Comparison of ENCODE assay signal across 22 cellular contexts in genomic region chr1:201808633-201808990, GRCh38. TPM values are rescaled to one million over a fixed set of nuclear protein-coding genes. Genes with fewer than 3 reads are reported as not detected.
DNase-seq lines count a peak whose midpoint lies in the region; ATAC-seq, FAIRE-seq and TF ChIP-seq lines count a peak whose summit lies in the region.
"Had no signal": no experiment of that assay in that cellular context is flagged by ENCODE, and none has a peak within 500 bp of the region (broad histone marks: within the 10 kb centered on the region; RNA-seq: fewer than 3 reads in every experiment).

No MANE protein-coding gene starts in this region.

- no peak overlapping the region for H2AFZ ChIP-seq in K562 (ENCODE audit: low read depth, low read length)

- TF ChIP-seq CTCF in cardiac muscle cell (IDR thresholded peaks at IDR 0.05; ENCODE audit: low read depth, low read length) (no peak), right atrium auricular region (IDR thresholded peaks at IDR 0.05) (no peak), left ventricle myocardium inferior (IDR thresholded peaks at IDR 0.05; ENCODE audit: borderline replicate concordance) (no peak), K562 (IDR thresholded peaks at IDR 0.05 in 2 of 3, conservative IDR thresholded peaks at IDR 0.05 in 1 of 3; ENCODE audit: insufficient read depth in 2 of 3, low read depth in 1 of 3, low read length in 3 of 3) (no peak)

- H3K36me3 ChIP-seq in cardiac muscle cell (peaks cover 95% of the 10 kb centered on the region), right atrium auricular region (peaks cover 81% of the 10 kb centered on the region), left ventricle myocardium inferior (peaks cover 100% of the 10 kb centered on the region), K562 (ENCODE audit: control insufficient read depth, insufficient read depth, low read length) (peaks cover 34% of the 10 kb centered on the region)

- no peak for TF ChIP-seq POLR2A in K562 (conservative IDR thresholded peaks at IDR 0.05)

- DNase-seq in cardiac muscle cell (ENCODE audit: low read depth in 1 of 2, low spot score in 1 of 2) (no peak), right atrium auricular region (ENCODE audit: low spot score) (no peak), left ventricle myocardium inferior (no peak), Right ventricle myocardium superior (no peak), K562 (ENCODE audit: extremely low read depth in 1 of 4, low spot score in 3 of 4) (no peak), HuH-7.5 (ENCODE audit: low spot score) (no peak)
- DNase-seq: AML-193; Caco-2; Calu3; CD4-positive, alpha-beta T cell; CD8-positive, alpha-beta T cell; DMS79 treated with DMSO at 0.1 percent for 48 hours; GF-D8 had no signal

- ATAC-seq in Right ventricle myocardium superior (ENCODE audit: poor library complexity), result no peak
- ATAC-seq in K562, result no peak
- ATAC-seq in GM21737 (IDR thresholded peaks at IDR 0.05; ENCODE audit: unreplicated experiment), result no peak
- ATAC-seq: A549; CD8-positive, alpha-beta T cell had no signal

- POLR2A ChIA-PET in K562 (lab: Yijun Ruan, JAX), result no interaction called here

- H3K27me3 ChIP-seq in cardiac muscle cell, result no peaks in the 10 kb centered on the region
- H3K27me3 ChIP-seq in right atrium auricular region, result no peaks in the 10 kb centered on the region
- H3K27me3 ChIP-seq in left ventricle myocardium inferior (ENCODE audit: low read depth), result no peaks in the 10 kb centered on the region
- peaks cover 0 to 7% of the 10 kb centered on the region in 2 experiments; a peak in 1 of 5 replicates for H3K27me3 ChIP-seq in K562 (ENCODE audit: control insufficient read depth in 2 of 2, insufficient read depth in 2 of 2, low read length in 2 of 2)
- H3K27me3 ChIP-seq: BLaER1 treated with 17β-estradiol and CSF1 and Interleukin-3, amounts not matched to agents 10 nM and 100 nM had no signal

- H3K4me1 ChIP-seq in cardiac muscle cell (ENCODE audit: low read depth), result no peaks in the 10 kb centered on the region
- H3K4me1 ChIP-seq in right atrium auricular region, result no peaks in the 10 kb centered on the region
- peaks cover 14% of the 10 kb centered on the region for H3K4me1 ChIP-seq in left ventricle myocardium inferior
- peaks cover 0 to 3% of the 10 kb centered on the region in 2 experiments; a peak in 1 of 5 replicates for H3K4me1 ChIP-seq in K562 (replicated peaks in 1 of 2; ENCODE audit: control insufficient read depth in 2 of 2, insufficient read depth in 2 of 2, low read length in 2 of 2)
- H3K4me1 ChIP-seq: A549; BLaER1 treated with 17β-estradiol and CSF1 and Interleukin-3, amounts not matched to agents 10 nM and 100 nM; Caco-2 had no signal

- no peak for TF ChIP-seq EP300 in K562 (IDR thresholded peaks at IDR 0.05; ENCODE audit: low read length)

- no peak for FAIRE-seq in K562 (lab: Jason Lieb, UNC)
- FAIRE-seq: A549, D721Med, G401.6, GM12891, GM19239 had no signal

- H3K79me2 ChIP-seq in K562 (ENCODE audit: control insufficient read depth, insufficient read depth, low read length), result no peaks in the 10 kb centered on the region

- peak overlapping the region; percentile 37 for H3K27ac ChIP-seq in cardiac muscle cell
- no peak overlapping the region for H3K27ac ChIP-seq in right atrium auricular region
- peak overlapping the region; percentile 63 for H3K27ac ChIP-seq in left ventricle myocardium inferior (replicated peaks)
- H3K27ac ChIP-seq in K562 (ENCODE audit: extremely low read depth, low read depth, low read length), result no peak overlapping the region
- H3K27ac ChIP-seq: 22Rv1; A549; BLaER1 treated with 17β-estradiol and CSF1 and Interleukin-3, amounts not matched to agents 10 nM and 100 nM; C4-2B had no signal

- TF ChIP-seq RAD21 in K562 (CRISPR knock-in tag; conservative IDR thresholded peaks at IDR 0.05 in 1 of 2, IDR thresholded peaks at IDR 0.05 in 1 of 2), result no peak

- H4K20me1 ChIP-seq in K562 (replicated peaks; ENCODE audit: control insufficient read depth, insufficient read depth, low read length), result no peaks in the 10 kb centered on the region

- H3K9ac ChIP-seq in K562 (ENCODE audit: insufficient read depth in 1 of 2, low read depth in 2 of 2, low read length in 2 of 2), result peak overlapping the region in 1 of 2 experiments; percentile 44; a peak in 1 of 4 replicates
- H3K9ac ChIP-seq: BLaER1 treated with 17β-estradiol and CSF1 and Interleukin-3, amounts not matched to agents 10 nM and 100 nM had no signal

- CTCF ChIA-PET in K562 (lab: Yijun Ruan, JAX; ENCODE audit: low intra/inter-chr PET ratio), result no interaction called here

- H3K9me1 ChIP-seq in K562 (ENCODE audit: control insufficient read depth, insufficient read depth, low read length), result peaks cover 7% of the 10 kb centered on the region

- BruUV-seq in K562 (replicated peaks; lab: Mats Ljungman, UMichigan), result no TSS peak

- H3K4me3 ChIP-seq in cardiac muscle cell (no peak overlapping the region), right atrium auricular region (no peak overlapping the region), left ventricle myocardium inferior (no peak overlapping the region), K562 (no peak overlapping the region)
- H3K4me3 ChIP-seq: A549; BLaER1 treated with 17β-estradiol and CSF1 and Interleukin-3, amounts not matched to agents 10 nM and 100 nM had no signal

- H3K9me3 ChIP-seq in cardiac muscle cell (ENCODE audit: low read depth) (no peaks in the 10 kb centered on the region), right atrium auricular region (no peaks in the 10 kb centered on the region), left ventricle myocardium inferior (replicated peaks) (no peaks in the 10 kb centered on the region), K562 (replicated peaks; ENCODE audit: control insufficient read depth, insufficient read depth, low read depth, low read length) (no peaks in the 10 kb centered on the region)
- H3K9me3 ChIP-seq: A549; BLaER1 treated with 17β-estradiol and CSF1 and Interleukin-3, amounts not matched to agents 10 nM and 100 nM; Caco-2 had no signal

- intact Hi-C loops in left ventricle myocardium inferior (cut with micrococcal nuclease), result no loop called here
- intact Hi-C loops in Right ventricle myocardium superior (cut with DNase I), result no loop called here
- intact Hi-C loops in K562 (cut with micrococcal nuclease), result no loop called here

- no peak overlapping the region for H3K4me2 ChIP-seq in K562 (ENCODE audit: insufficient read depth, low read length)
- H3K4me2 ChIP-seq: A549; BLaER1 treated with 17β-estradiol and CSF1 and Interleukin-3, amounts not matched to agents 10 nM and 100 nM had no signal

- 55% methylated on average over 6 of the region's 6 CpGs for WGBS in K562 (ENCODE audit: insufficient coverage, low coverage, missing lambda C conversion rate)

- in situ Hi-C loops in K562 (cut with MboI), result loop anchor here (5.0 kb wide), 1 partner anchor 251 kb away; no protein-coding TSS in a partner anchor

TF ChIP-seq in K562, 482 proteins besides CTCF, POLR2A, EP300 and RAD21:
- TF ChIP-seq TGIF2 (CRISPR knock-in tag; IDR thresholded peaks at IDR 0.05) (no peak), PURB (CRISPR knock-in tag; IDR thresholded peaks at IDR 0.05; ENCODE audit: low read depth) (0 out of 2 replicates have a peak, but pooled peaks have one; percentile 37)

RNA-seq across cellular contexts. Expression of gene IPO9, which starts 20.3 kb away (rescaled TPM):
- total RNA-seq in cardiac muscle cell (34.7 and 36.9 TPM in 2 replicates), right atrium auricular region (10 to 100 TPM; 10.7 to 15.6 TPM), left ventricle myocardium inferior (20.1 TPM), Right ventricle myocardium superior (17.2 TPM), K562 (2014; rRNA removed) (37.2 and 38.8 TPM in 2 replicates), K562 (2014; rRNA removed; fragmentation: Illumina TruSeq; extraction: Trizol) (27.9 and 33.2 TPM in 2 replicates), K562 (2015; rRNA removed; fragmentation: Illumina TruSeq; extraction: Trizol) (35.8 and 36.4 TPM in 2 replicates), K562 (2021) (75.0 and 82.2 TPM in 2 replicates)
- polyA plus RNA-seq in cardiac muscle cell (61.7 and 82.1 TPM in 2 replicates), K562 (2011; rRNA removed) (61.7 and 78.6 TPM in 2 replicates), K562 (2014; fragmentation: Illumina TruSeq; extraction: Trizol) (47.9 and 59.2 TPM in 2 replicates), K562 (2014; fragmentation: Nextera tagmentation; extraction: Ambion mirVana) (10 to 100 TPM; 28.1 to 49.6 TPM), K562 (2014; rRNA removed) (43.9 and 48.3 TPM in 2 replicates)
- 97.9 and 100 TPM in 2 replicates for total RNA-seq in K562 (2011; cell fraction: chromatin; rRNA removed; ENCODE audit: low replicate concordance)
- 46.0 and 50.0 TPM in 2 replicates for total RNA-seq in K562 (2011; cell fraction: nucleolus; rRNA removed)
- 63.2 and 72.2 TPM in 2 replicates for total RNA-seq in K562 (2011; cell fraction: nucleoplasm; rRNA removed)
- polyA plus RNA-seq in K562 (2011; cell fraction: cytosol; rRNA removed), result 42.7 and 44.2 TPM in 2 replicates
- 109 and 150 TPM in 2 replicates for polyA plus RNA-seq in K562 (2011; cell fraction: nucleus; rRNA removed)
- polyA plus RNA-seq in K562 (2012), result 41.1 and 44.6 TPM in 2 replicates
- 56.5 and 76.0 TPM in 2 replicates for polyA minus RNA-seq in K562 (2011; rRNA and poly(A)+ RNA removed)
- 28.3 and 31.7 TPM in 2 replicates for polyA minus RNA-seq in K562 (2011; cell fraction: cytosol; rRNA and poly(A)+ RNA removed)
- 32.9 and 42.8 TPM in 2 replicates for polyA minus RNA-seq in K562 (2011; cell fraction: nucleus; rRNA and poly(A)+ RNA removed)

Comparison
In these comparisons a context has a peak if more than half of its experiments do, and no peak if none do; other contexts are left out.
1. H3K27ac ChIP-seq: peak in cardiac muscle cell (single experiment) and left ventricle myocardium inferior (single experiment); none in right atrium auricular region (0 of 2) and K562 (single experiment).